Comparison of ENCODE assay signal across 8 cellular contexts in the genomic region with DNA sequence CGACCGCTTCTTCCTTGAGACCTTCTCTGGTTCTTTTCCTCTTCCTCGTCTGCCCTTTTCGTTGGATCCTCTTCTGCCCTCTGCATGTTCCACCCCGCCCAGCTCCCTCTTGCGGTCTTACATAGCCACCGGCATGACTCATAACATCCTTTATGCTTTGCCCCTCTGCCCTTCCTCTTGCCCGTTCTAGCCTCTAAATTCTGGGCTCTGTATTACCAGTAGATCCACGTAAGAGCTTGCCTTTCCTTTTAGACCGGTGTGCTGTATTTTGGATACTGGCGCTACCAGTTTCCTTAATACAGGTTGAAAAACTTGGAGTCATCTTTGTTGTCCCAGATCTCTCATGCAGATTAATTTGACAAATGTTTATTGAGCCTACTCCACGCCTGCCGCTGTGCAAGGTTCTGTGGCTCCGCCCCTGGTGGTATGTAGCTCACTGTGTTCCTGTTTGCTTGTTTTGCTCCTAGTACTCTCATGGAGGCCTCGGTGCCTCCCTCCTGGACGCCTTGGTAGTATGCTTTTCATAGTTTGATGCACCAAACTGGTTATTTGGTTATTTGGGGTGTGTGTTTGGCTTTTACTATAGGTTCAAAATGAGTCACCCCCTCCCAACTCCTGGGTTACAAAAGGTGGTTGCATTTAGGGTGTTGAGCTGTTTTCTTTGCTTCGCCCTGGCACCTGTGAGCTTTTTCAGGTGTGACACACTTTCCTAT. TPM values are rescaled to one million over a fixed set of nuclear protein-coding genes. Genes with fewer than 3 reads are reported as not detected.
DNase-seq lines count a peak whose midpoint lies in the region; ATAC-seq and TF ChIP-seq lines count a peak whose summit lies in the region.

No MANE protein-coding gene starts in this region.

- 0 out of 2 replicates have a peak overlapping the region, but pooled peaks have one; percentile 16 for H2AFZ ChIP-seq in SK-N-SH (ENCODE audit: low read depth)

- TF ChIP-seq POLR2A in heart left ventricle (IDR thresholded peaks at IDR 0.05) (no peak), prostate gland (IDR thresholded peaks at IDR 0.05) (no peak), vagina (IDR thresholded peaks at IDR 0.05) (no peak)

- 23% methylated on average over 17 of the region's 17 CpGs for WGBS in SK-N-SH (ENCODE audit: low lambda C conversion rate)
- 30 to 37% (median 31%) methylated on average over 17 of the region's 17 CpGs for WGBS in heart left ventricle, 4 donors
- 16% methylated on average over 17 of the region's 17 CpGs for WGBS in prostate gland

- TF ChIP-seq CTCF in SK-N-SH (IDR thresholded peaks at IDR 0.05) (peak; percentile 56), heart left ventricle (IDR thresholded peaks at IDR 0.05) (peak; percentile 12 to 63 (median 42)), prostate gland (IDR thresholded peaks at IDR 0.05) (peak in 3 of 4 experiments; percentile 11 to 49 (median 37)), vagina (IDR thresholded peaks at IDR 0.05) (peak in 2 of 3 experiments; percentile 10 to 41)

- H3K27me3 ChIP-seq in SK-N-SH (ENCODE audit: insufficient read depth), result no peaks in the 10 kb centered on the region
- no peaks in the 10 kb centered on the region for H3K27me3 ChIP-seq in heart left ventricle
- H3K27me3 ChIP-seq in prostate gland (replicated peaks; ENCODE audit: insufficient read depth), result no peaks in the 10 kb centered on the region
- H3K27me3 ChIP-seq in vagina, result no peaks in the 10 kb centered on the region

- H3K36me3 ChIP-seq in SK-N-SH (replicated peaks in 1 of 2; ENCODE audit: control insufficient read depth in 1 of 2, insufficient read depth in 2 of 2, low read length in 1 of 2) (peaks cover 26 to 27% of the 10 kb centered on the region in 2 experiments), heart left ventricle (peaks cover 0 to 40% (median 34%) of the 10 kb centered on the region in 9 donors), prostate gland (no peaks in the 10 kb centered on the region), vagina (peaks cover 0 to 27% of the 10 kb centered on the region in 2 donors)

- H3K9me2 ChIP-seq in SK-N-SH, result no peaks in the 10 kb centered on the region

- intact Hi-C loops in heart left ventricle (cut with DNase I), result loop anchor here in 6 of 10 donors (1.0 to 10.0 kb wide), 6 partner anchors 21 to 199 kb away; a partner anchor contains a TSS
- intact Hi-C loops in prostate gland (cut with DNase I), result loop anchor here (10.0 kb wide), 2 partner anchors 171 to 481 kb away; a partner anchor contains a TSS
- intact Hi-C loops in vagina (cut with DNase I), result no loop called here

- H3K4me1 ChIP-seq in SK-N-SH (ENCODE audit: control insufficient read depth in 1 of 2, insufficient read depth in 2 of 2, low read depth in 1 of 2, low read length in 1 of 2) (peaks cover 10 to 21% of the 10 kb centered on the region in 2 experiments), heart left ventricle (peaks cover 5 to 47% (median 34%) of the 10 kb centered on the region in 12 donors), prostate gland (replicated peaks) (peaks cover 6% of the 10 kb centered on the region), vagina (peaks cover 54% of the 10 kb centered on the region)

- H3K4me2 ChIP-seq in SK-N-SH, result peak overlapping the region; percentile 98

- no peak for TF ChIP-seq EP300 in SK-N-SH (IDR thresholded peaks at IDR 0.05; ENCODE audit: borderline replicate concordance in 1 of 2, low read depth in 1 of 2, low read length in 1 of 2)

- peak; percentile 72 for ATAC-seq in GM21786 (IDR thresholded peaks at IDR 0.05; ENCODE audit: unreplicated experiment)
- ATAC-seq in heart left ventricle, result peak; percentile 52 to 83 (median 72)

- H3K27ac ChIP-seq in SK-N-SH (ENCODE audit: low read depth in 2 of 2, low read length in 1 of 2) (peak overlapping the region; percentile 6 to 18; a peak in 2 of 4 replicates), heart left ventricle (peak overlapping the region; percentile 17 to 96 (median 90)), prostate gland (peak overlapping the region; percentile 86 to 87), vagina (peak overlapping the region; percentile 84)

- peaks cover 26% of the 10 kb centered on the region for H3K79me2 ChIP-seq in SK-N-SH (ENCODE audit: insufficient read depth)

- H3F3A ChIP-seq in SK-N-SH (replicated peaks; ENCODE audit: insufficient read depth), result peaks cover 6% of the 10 kb centered on the region

- no peak overlapping the region for H3K9ac ChIP-seq in SK-N-SH

- DNase-seq in DMS79 treated with DMSO at 0.1 percent for 48 hours (lab: John Stamatoyannopoulos, UW), result peak; percentile 52
- DNase-seq in LHCN-M2 (ENCODE audit: low read depth), result peak; percentile 81
- peak; percentile 42 for DNase-seq in SK-N-SH
- DNase-seq in activated naive CD8-positive, alpha-beta T cell treated with anti-CD3 and anti-CD28 coated beads, Interleukin-2, amount 50 U/mL, for 16 hours (ENCODE audit: low read depth, low spot score), result peak; percentile 35
- peak; percentile 64 to 86 (median 77) for DNase-seq in heart left ventricle
- peak; percentile 83 for DNase-seq in prostate gland (ENCODE audit: low spot score)
- DNase-seq in vagina (ENCODE audit: extremely low spot score in 2 of 2), result no peak

- TF ChIP-seq RAD21 in SK-N-SH (IDR thresholded peaks at IDR 0.05; ENCODE audit: low read length), result no peak

- no peaks in the 10 kb centered on the region for H3K9me3 ChIP-seq in SK-N-SH
- H3K9me3 ChIP-seq in heart left ventricle, result no peaks in the 10 kb centered on the region
- H3K9me3 ChIP-seq in prostate gland, result no peaks in the 10 kb centered on the region
- H3K9me3 ChIP-seq in vagina, result no peaks in the 10 kb centered on the region

- H3K4me3 ChIP-seq in SK-N-SH (ENCODE audit: low read depth in 2 of 2, low read length in 1 of 2), result peak overlapping the region; percentile 74 to 88
- H3K4me3 ChIP-seq in heart left ventricle, result peak overlapping the region; percentile 55 to 94 (median 82)
- peak overlapping the region; percentile 54 to 60 for H3K4me3 ChIP-seq in prostate gland
- peak overlapping the region; percentile 51 to 77 for H3K4me3 ChIP-seq in vagina

- peaks cover 12% of the 10 kb centered on the region; the same call in 1 of the 2 replicates for H4K20me1 ChIP-seq in SK-N-SH (ENCODE audit: insufficient read depth)

- CTCF ChIA-PET in SK-N-SH (lab: Yijun Ruan, JAX), result interaction anchor here (0.7 to 3.0 kb wide), 7 partner anchors 17 to 441 kb away, joined by 3 to 16 read pairs (median 3); no protein-coding TSS in a partner anchor

- POLR2A ChIA-PET in SK-N-SH (lab: Yijun Ruan, JAX), result no interaction called here

TF ChIP-seq in SK-N-SH, 30 proteins besides CTCF, POLR2A, EP300 and RAD21 (continues in another document):
- TF ChIP-seq TEAD4 (IDR thresholded peaks at IDR 0.05; ENCODE audit: borderline replicate concordance, insufficient read depth) (no peak), YY1 (IDR thresholded peaks at IDR 0.05; ENCODE audit: low read depth) (no peak), ELF1 (IDR thresholded peaks at IDR 0.05) (no peak), MEF2A (IDR thresholded peaks at IDR 0.05; ENCODE audit: borderline replicate concordance, low read depth) (no peak), NRF1 (IDR thresholded peaks at IDR 0.05; ENCODE audit: low read depth, low read length) (no peak), FOXJ3 (CRISPR knock-in tag; IDR thresholded peaks at IDR 0.05) (no peak), GATA2 (CRISPR knock-in tag; IDR thresholded peaks at IDR 0.05) (no peak), TAF1 (IDR thresholded peaks at IDR 0.05; ENCODE audit: borderline replicate concordance, low read depth, low read length) (no peak), GABPA (IDR thresholded peaks at IDR 0.05; ENCODE audit: low read depth) (no peak), RXRA (IDR thresholded peaks at IDR 0.05; ENCODE audit: borderline replicate concordance, low read depth) (no peak)
- TF ChIP-seq, protein P1, sequence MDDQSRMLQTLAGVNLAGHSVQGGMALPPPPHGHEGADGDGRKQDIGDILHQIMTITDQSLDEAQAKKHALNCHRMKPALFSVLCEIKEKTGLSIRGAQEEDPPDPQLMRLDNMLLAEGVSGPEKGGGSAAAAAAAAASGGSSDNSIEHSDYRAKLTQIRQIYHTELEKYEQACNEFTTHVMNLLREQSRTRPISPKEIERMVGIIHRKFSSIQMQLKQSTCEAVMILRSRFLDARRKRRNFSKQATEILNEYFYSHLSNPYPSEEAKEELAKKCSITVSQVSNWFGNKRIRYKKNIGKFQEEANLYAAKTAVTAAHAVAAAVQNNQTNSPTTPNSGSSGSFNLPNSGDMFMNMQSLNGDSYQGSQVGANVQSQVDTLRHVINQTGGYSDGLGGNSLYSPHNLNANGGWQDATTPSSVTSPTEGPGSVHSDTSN (IDR thresholded peaks at IDR 0.05), result no peak
- TF ChIP-seq, protein P2, sequence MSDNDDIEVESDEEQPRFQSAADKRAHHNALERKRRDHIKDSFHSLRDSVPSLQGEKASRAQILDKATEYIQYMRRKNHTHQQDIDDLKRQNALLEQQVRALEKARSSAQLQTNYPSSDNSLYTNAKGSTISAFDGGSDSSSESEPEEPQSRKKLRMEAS (IDR thresholded peaks at IDR 0.05; ENCODE audit: low read depth), result peak; percentile 79

RNA-seq across cellular contexts. Expression of a gene that starts 1.7 kb away (rescaled TPM):
- 188 and 197 TPM in 2 replicates for total RNA-seq in LHCN-M2 (2014; rRNA removed)
- polyA plus RNA-seq in LHCN-M2 (2012), result 112 TPM
- 57.1 and 75.4 TPM in 2 replicates for polyA plus RNA-seq in SK-N-SH (2012; rRNA removed)
- 113 and 132 TPM in 2 replicates for polyA plus RNA-seq in SK-N-SH (2012; cell fraction: cytosol; rRNA removed)
- polyA plus RNA-seq in SK-N-SH (2012; cell fraction: nucleus; rRNA removed), result 32.3 and 39.3 TPM in 2 replicates
- total RNA-seq in heart left ventricle, result 100 to 1,000 TPM; 138 to 387 (median 181) TPM
- 100 to 1,000 TPM; 233 to 593 TPM for polyA plus RNA-seq in heart left ventricle
- 100 to 1,000 TPM in 1 of 2 donors, 10 to 100 TPM in 1; 95.0 to 142 TPM for total RNA-seq in prostate gland
- 142 TPM for total RNA-seq in vagina

RNA-seq across cellular contexts. Expression of a gene that starts 24.3 kb away (rescaled TPM):
- total RNA-seq in LHCN-M2 (2014; rRNA removed) (30.8 and 45.4 TPM in 2 replicates), heart left ventricle (100 to 1,000 TPM; 101 to 252 (median 123) TPM), prostate gland (10 to 100 TPM; 44.8 to 52.3 TPM), vagina (30.0 TPM)
- 32.5 TPM for polyA plus RNA-seq in LHCN-M2 (2012)
- polyA plus RNA-seq in SK-N-SH (2012; rRNA removed) (29.5 and 35.6 TPM in 2 replicates), heart left ventricle (100 to 1,000 TPM; 136 to 257 TPM)
- 36.4 and 56.6 TPM in 2 replicates for polyA plus RNA-seq in SK-N-SH (2012; cell fraction: cytosol; rRNA removed)
- polyA plus RNA-seq in SK-N-SH (2012; cell fraction: nucleus; rRNA removed), result 42.6 and 50.7 TPM in 2 replicates

Comparison
In these comparisons a context has a peak if more than half of its experiments do, and no peak if none do; other contexts are left out.
1. DNase-seq: peak in DMS79 treated with DMSO at 0.1 percent for 48 hours (single experiment), LHCN-M2 (single experiment), SK-N-SH (single experiment), activated naive CD8-positive, alpha-beta T cell treated with anti-CD3 and anti-CD28 coated beads, Interleukin-2, amount 50 U/mL, for 16 hours (single experiment), heart left ventricle (5 of 5) and prostate gland (single experiment); none in vagina (0 of 2).
2. H3K27ac ChIP-seq: peak in every context shown above with its lines; median percentile 90 in heart left ventricle; 86 in prostate gland; 84 in vagina; 12 in SK-N-SH.
3. Peak in every context shown above with its lines, with median percentiles within 50 percentile points of each other: H3K4me3 ChIP-seq and CTCF ChIP-seq.